In genomic region chr16:27789595-27790241, GRCh38 we compare ENCODE assay signal across 23 cellular contexts.
DNase-seq lines count a peak whose midpoint lies in the region; ATAC-seq, FAIRE-seq and TF ChIP-seq lines count a peak whose summit lies in the region.
"Had no signal": no experiment of that assay in that cellular context is flagged by ENCODE, and none has a peak within 500 bp of the region (broad histone marks: within the 10 kb centered on the region; RNA-seq: fewer than 3 reads in every experiment).

No MANE protein-coding gene starts in this region.

- no peak for FAIRE-seq in K562 (lab: Jason Lieb, UNC)
- FAIRE-seq in urothelium cell line (lab: Jason Lieb, UNC): peak; percentile 37
- FAIRE-seq: A204.1, D721Med, G401.6, GM12878, GM12892, GM18507 had no signal

- no peaks in the 10 kb centered on the region for H3K79me2 ChIP-seq in K562 (ENCODE audit: control insufficient read depth, insufficient read depth, low read length)

- intact Hi-C loops in K562 (cut with micrococcal nuclease): no loop called here
- intact Hi-C loops in esophagus squamous epithelium (cut with DNase I): loop anchor here (10.0 kb wide), 1 partner anchor 55 kb away; no protein-coding TSS in a partner anchor

- H3K4me1 Mint-ChIP-seq in glutamatergic neuron (ENCODE audit: low read depth, unreplicated experiment): peaks cover 3% of the 10 kb centered on the region
- H3K4me1 Mint-ChIP-seq: B cell had no signal

- TF ChIP-seq POLR2A in K562 (conservative IDR thresholded peaks at IDR 0.05) (no peak), esophagus squamous epithelium (IDR thresholded peaks at IDR 0.05) (no peak)

- H3K4me1 ChIP-seq in HEK293 (ENCODE audit: control insufficient read depth, insufficient read depth, low read length): no peaks in the 10 kb centered on the region
- H3K4me1 ChIP-seq in K562 (replicated peaks in 1 of 2; ENCODE audit: control insufficient read depth in 2 of 2, insufficient read depth in 2 of 2, low read length in 2 of 2): no peaks in the 10 kb centered on the region; a peak in 2 of 5 replicates
- no peaks in the 10 kb centered on the region for H3K4me1 ChIP-seq in esophagus squamous epithelium
- H3K4me1 ChIP-seq: BLaER1 treated with 17β-estradiol and CSF1 and Interleukin-3, amounts not matched to agents 10 nM and 100 nM; Caco-2 had no signal

- H3K27ac ChIP-seq in HEK293 (ENCODE audit: extremely low read depth, low read depth, low read length) (no peak overlapping the region), K562 (ENCODE audit: extremely low read depth, low read depth, low read length) (no peak overlapping the region), esophagus squamous epithelium (no peak overlapping the region)
- H3K27ac ChIP-seq: BLaER1 treated with 17β-estradiol and CSF1 and Interleukin-3, amounts not matched to agents 10 nM and 100 nM; C4-2B had no signal

- H4K20me1 ChIP-seq in K562 (replicated peaks; ENCODE audit: control insufficient read depth, insufficient read depth, low read length): peaks cover 3% of the 10 kb centered on the region; the same call in 1 of the 2 replicates

- no peak overlapping the region for H3K27ac Mint-ChIP-seq in glutamatergic neuron (ENCODE audit: unreplicated experiment)
- H3K27ac Mint-ChIP-seq: B cell; CD4-positive, alpha-beta T cell; CD8-positive, alpha-beta T cell had no signal

- no peak overlapping the region for H2AFZ ChIP-seq in K562 (ENCODE audit: low read depth, low read length)

- H3K4me3 ChIP-seq in HEK293 (ENCODE audit: low read depth, low read length) (no peak overlapping the region), K562 (no peak overlapping the region), esophagus squamous epithelium (no peak overlapping the region)
- H3K4me3 ChIP-seq: BLaER1 treated with 17β-estradiol and CSF1 and Interleukin-3, amounts not matched to agents 10 nM and 100 nM; GM12878 had no signal

- TF ChIP-seq CTCF in HEK293 (tag by site-specific recombination; IDR thresholded peaks at IDR 0.05): no peak
- no peak for TF ChIP-seq CTCF in K562 (IDR thresholded peaks at IDR 0.05 in 2 of 3, conservative IDR thresholded peaks at IDR 0.05 in 1 of 3; ENCODE audit: insufficient read depth in 2 of 3, low read depth in 1 of 3, low read length in 3 of 3)
- TF ChIP-seq CTCF in glutamatergic neuron (IDR thresholded peaks at IDR 0.05; ENCODE audit: partially characterized antibody, unreplicated experiment): no peak
- TF ChIP-seq CTCF in esophagus squamous epithelium (IDR thresholded peaks at IDR 0.05): no peak

- 0% methylated on average over 2 of the region's 2 CpGs for WGBS in K562 (ENCODE audit: insufficient coverage, low coverage, missing lambda C conversion rate)
- WGBS in esophagus squamous epithelium, 2 donors: 49 to 67% methylated on average over 2 of the region's 2 CpGs

- H3K4me2 ChIP-seq in K562 (ENCODE audit: insufficient read depth, low read length): no peak overlapping the region
- H3K4me2 ChIP-seq: BLaER1 treated with 17β-estradiol and CSF1 and Interleukin-3, amounts not matched to agents 10 nM and 100 nM had no signal

- peaks cover 0 to 24% of the 10 kb centered on the region in 2 experiments; a peak in 3 of 5 replicates for H3K27me3 ChIP-seq in K562 (ENCODE audit: control insufficient read depth in 2 of 2, insufficient read depth in 2 of 2, low read length in 2 of 2)
- no peaks in the 10 kb centered on the region for H3K27me3 ChIP-seq in esophagus squamous epithelium
- H3K27me3 ChIP-seq: BLaER1 treated with 17β-estradiol and CSF1 and Interleukin-3, amounts not matched to agents 10 nM and 100 nM had no signal

- no TSS peak for BruUV-seq in K562 (replicated peaks; lab: Mats Ljungman, UMichigan)

- H3K9me3 ChIP-seq in HEK293 (ENCODE audit: control insufficient read depth, insufficient read depth, low read depth, low read length): no peaks in the 10 kb centered on the region
- H3K9me3 ChIP-seq in K562 (replicated peaks; ENCODE audit: control insufficient read depth, insufficient read depth, low read depth, low read length): no peaks in the 10 kb centered on the region
- H3K9me3 ChIP-seq in esophagus squamous epithelium: no peaks in the 10 kb centered on the region
- H3K9me3 ChIP-seq: BLaER1 treated with 17β-estradiol and CSF1 and Interleukin-3, amounts not matched to agents 10 nM and 100 nM; Caco-2 had no signal

- H3K9ac ChIP-seq in K562 (ENCODE audit: insufficient read depth in 1 of 2, low read depth in 2 of 2, low read length in 2 of 2): no peak overlapping the region
- H3K9ac ChIP-seq: BLaER1 treated with 17β-estradiol and CSF1 and Interleukin-3, amounts not matched to agents 10 nM and 100 nM had no signal

- TF ChIP-seq EP300 in K562 (IDR thresholded peaks at IDR 0.05; ENCODE audit: low read length): no peak

- H3K9me3 Mint-ChIP-seq in glutamatergic neuron (ENCODE audit: unreplicated experiment): no peaks in the 10 kb centered on the region
- H3K9me3 Mint-ChIP-seq: CD4-positive, alpha-beta T cell; CD8-positive, alpha-beta T cell had no signal

- POLR2A ChIA-PET in HEK293 (lab: Yijun Ruan, JAX) (no interaction called here), HEK293T (lab: Yijun Ruan, JAX) (no interaction called here), K562 (lab: Yijun Ruan, JAX) (interaction anchor here (0.6 kb wide), 1 partner anchor 1096 kb away, joined by 3 read pairs; no protein-coding TSS in a partner anchor)

- H3K9me1 ChIP-seq in K562 (ENCODE audit: control insufficient read depth, insufficient read depth, low read length): no peaks in the 10 kb centered on the region

- no peak overlapping the region for H3K4me3 Mint-ChIP-seq in glutamatergic neuron (ENCODE audit: unreplicated experiment)
- H3K4me3 Mint-ChIP-seq: B cell; CD4-positive, alpha-beta T cell; CD8-positive, alpha-beta T cell had no signal

- H3K27me3 Mint-ChIP-seq in glutamatergic neuron (ENCODE audit: unreplicated experiment): peaks cover 8% of the 10 kb centered on the region
- H3K27me3 Mint-ChIP-seq: B cell had no signal

- no peaks in the 10 kb centered on the region for H3K36me3 ChIP-seq in HEK293 (ENCODE audit: control insufficient read depth in 2 of 2, insufficient read depth in 1 of 2, low read length in 2 of 2)
- no peaks in the 10 kb centered on the region for H3K36me3 ChIP-seq in K562 (ENCODE audit: control insufficient read depth, insufficient read depth, low read length)
- H3K36me3 ChIP-seq in esophagus squamous epithelium: no peaks in the 10 kb centered on the region
- H3K36me3 ChIP-seq: BLaER1 treated with 17β-estradiol and CSF1 and Interleukin-3, amounts not matched to agents 10 nM and 100 nM had no signal

- CTCF ChIA-PET in HEK293 (lab: Yijun Ruan, JAX): interaction anchor here (0.6 to 1.1 kb wide), 2 partner anchors 70 to 88 kb away, joined by 3 read pairs; no protein-coding TSS in a partner anchor
- CTCF ChIA-PET in HEK293T (lab: Yijun Ruan, JAX): interaction anchor here (0.6 kb wide), 1 partner anchor 180 kb away, joined by 5 read pairs; no protein-coding TSS in a partner anchor
- CTCF ChIA-PET in K562 (lab: Yijun Ruan, JAX; ENCODE audit: low intra/inter-chr PET ratio): interaction anchor here (0.6 kb wide), 1 partner anchor 222 kb away, joined by 3 read pairs; no protein-coding TSS in a partner anchor

- in situ Hi-C loops in K562 (cut with MboI): no loop called here

- DNase-seq in HEK293T (ENCODE audit: extremely low spot score): no peak
- no peak for DNase-seq in K562 (ENCODE audit: extremely low read depth in 1 of 4, low spot score in 3 of 4)
- no peak for DNase-seq in urothelium cell line (ENCODE audit: low spot score)
- no peak for DNase-seq in glutamatergic neuron
- DNase-seq in activated gamma-delta T cell treated with Interleukin-2 at 50 U/mL for 16 hours: no peak
- DNase-seq in esophagus squamous epithelium (lab: John Stamatoyannopoulos, UW): no peak
- DNase-seq: 8988T; AML-193; Caco-2; Calu3; CD4-positive, alpha-beta T cell; CD8-positive, alpha-beta T cell; DMS79 treated with DMSO at 0.1 percent for 48 hours had no signal

- no peaks in the 10 kb centered on the region for H3K36me3 Mint-ChIP-seq in glutamatergic neuron (ENCODE audit: unreplicated experiment)
- H3K36me3 Mint-ChIP-seq: CD8-positive, alpha-beta T cell had no signal

- ATAC-seq in K562: no peak
- ATAC-seq: CD8-positive, alpha-beta T cell; GM12878 had no signal

- TF ChIP-seq RAD21 in K562 (CRISPR knock-in tag; conservative IDR thresholded peaks at IDR 0.05 in 1 of 2, IDR thresholded peaks at IDR 0.05 in 1 of 2): no peak

TF ChIP-seq in HEK293, 187 proteins besides CTCF, POLR2A, EP300 and RAD21 (continues in another document):
- TF ChIP-seq ZNF416 (tag by site-specific recombination; IDR thresholded peaks at IDR 0.05) (no peak), ZNF169 (tag by site-specific recombination; IDR thresholded peaks at IDR 0.05) (no peak)

TF ChIP-seq in HEK293T, 16 proteins besides CTCF, POLR2A, EP300 and RAD21:
- TF ChIP-seq ELF4 (IDR thresholded peaks at IDR 0.05) (no peak), LEF1 (IDR thresholded peaks at IDR 0.05; ENCODE audit: borderline replicate concordance) (no peak), SP1 (IDR thresholded peaks at IDR 0.05) (no peak), FOXM1 (IDR thresholded peaks at IDR 0.05; ENCODE audit: borderline replicate concordance) (no peak)
- TF ChIP-seq, protein P1, sequence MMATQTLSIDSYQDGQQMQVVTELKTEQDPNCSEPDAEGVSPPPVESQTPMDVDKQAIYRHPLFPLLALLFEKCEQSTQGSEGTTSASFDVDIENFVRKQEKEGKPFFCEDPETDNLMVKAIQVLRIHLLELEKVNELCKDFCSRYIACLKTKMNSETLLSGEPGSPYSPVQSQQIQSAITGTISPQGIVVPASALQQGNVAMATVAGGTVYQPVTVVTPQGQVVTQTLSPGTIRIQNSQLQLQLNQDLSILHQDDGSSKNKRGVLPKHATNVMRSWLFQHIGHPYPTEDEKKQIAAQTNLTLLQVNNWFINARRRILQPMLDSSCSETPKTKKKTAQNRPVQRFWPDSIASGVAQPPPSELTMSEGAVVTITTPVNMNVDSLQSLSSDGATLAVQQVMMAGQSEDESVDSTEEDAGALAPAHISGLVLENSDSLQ (IDR thresholded peaks at IDR 0.05): peak; percentile 31; the same call in 1 of the 2 replicates
TF ChIP-seq in HEK293T: peak in this region for 1.

TF ChIP-seq in K562, 482 proteins besides CTCF, POLR2A, EP300 and RAD21 (continues in another document):
- 0 out of 4 replicates have a peak, but pooled peaks of 1 of the 2 experiments have one; percentile 4 for TF ChIP-seq KDM1A (IDR thresholded peaks at IDR 0.05)
- peak; percentile 31; the same call in 1 of the 2 replicates for TF ChIP-seq EHMT2 (IDR thresholded peaks at IDR 0.05)
- no peak for TF ChIP-seq HNRNPH1 (optimal IDR thresholded peaks at IDR 0.05; ENCODE audit: low read depth, low read length)

Comparison
In these comparisons a context has a peak if more than half of its experiments do, and no peak if none do; other contexts are left out.
1. Of the 44 proteins assayed by ChIP-seq in both K562 and HEK293: peak only in K562: none; only in HEK293: ZBTB17; in both: none; in neither: 43.